8 cellular contexts compared by ENCODE assay signal in the genomic region with DNA sequence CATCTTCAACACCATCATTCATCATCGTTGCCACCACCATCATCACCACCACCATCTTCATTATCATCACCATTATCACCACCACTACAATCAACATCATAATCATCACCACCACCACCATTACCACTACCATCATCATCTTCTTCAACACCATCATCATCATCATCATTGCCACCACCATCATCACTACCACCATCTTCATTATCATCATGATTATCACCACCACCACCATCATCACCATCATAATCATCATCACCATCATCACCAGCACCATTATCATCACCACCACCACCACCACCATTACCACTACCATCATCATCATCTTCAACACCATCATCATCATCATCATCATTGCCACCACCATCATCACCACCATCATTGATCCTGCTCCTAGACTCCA.
"Had no signal": no experiment of that assay in that cellular context is flagged by ENCODE, and none has a peak within 500 bp of the region (broad histone marks: within the 10 kb centered on the region; RNA-seq: fewer than 3 reads in every experiment).

No MANE protein-coding gene starts in this region.

- H3K4me2 ChIP-seq: GM23338 had no signal

- H3K4me3 ChIP-seq: GM23338, HAP-1, K562 had no signal

- ATAC-seq: GM23338, HCT116, K562 had no signal

- H3K27ac ChIP-seq: HL-60 had no signal

- FAIRE-seq: K562 had no signal

- DNase-seq: H7, IMR-90, KG1 had no signal

- H3K9me3 ChIP-seq: HAP-1 had no signal

- H2AFZ ChIP-seq: GM23338 had no signal

- H3K36me3 ChIP-seq: HAP-1 had no signal

- H3K4me1 ChIP-seq: HAP-1 had no signal
